In the genomic region with DNA sequence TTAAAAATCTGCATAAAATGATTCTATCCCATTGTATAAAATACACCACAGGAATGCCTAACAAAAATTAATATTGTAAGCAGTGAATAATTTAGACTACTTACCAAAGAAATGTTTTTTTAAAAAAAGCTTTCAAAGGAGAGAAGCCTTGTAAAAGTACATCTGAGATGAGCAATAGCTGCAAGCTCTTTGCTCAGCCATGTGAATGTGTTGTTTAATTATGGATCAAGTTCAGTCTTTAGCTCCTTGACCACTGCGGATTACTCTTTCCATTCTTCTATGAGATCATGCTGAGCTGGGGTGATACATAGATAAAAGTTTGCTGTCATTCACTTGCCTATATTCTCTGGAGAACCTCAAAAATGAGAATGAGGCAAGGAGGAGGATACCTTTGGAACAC, we compare ENCODE assay signal across 24 cellular contexts.
"Had no signal": no experiment of that assay in that cellular context is flagged by ENCODE, and none has a peak within 500 bp of the region (broad histone marks: within the 10 kb centered on the region; RNA-seq: fewer than 3 reads in every experiment).

No MANE protein-coding gene starts in this region.

- H3K4me3 Mint-ChIP-seq: endodermal cell; immature natural killer cell; memory B cell; nephron; stimulated activated effector memory CD8-positive, alpha-beta T cell treated with anti-CD3 and anti-CD28 coated beads, Interleukin-12 subunit alpha, Interleukin-12 subunit beta, amount 100 ng/mL, for 72 hours had no signal

- H3K27me3 ChIP-seq: colonic mucosa, foreskin keratinocyte, neutrophil, ovary, tibial artery, upper lobe of left lung, uterus had no signal

- H3K27ac Mint-ChIP-seq: endodermal cell; immature natural killer cell; memory B cell; nephron; stimulated activated effector memory CD8-positive, alpha-beta T cell treated with anti-CD3 and anti-CD28 coated beads, Interleukin-12 subunit alpha, Interleukin-12 subunit beta, amount 100 ng/mL, for 72 hours had no signal

- H3K36me3 Mint-ChIP-seq: memory B cell; stimulated activated effector memory CD8-positive, alpha-beta T cell treated with anti-CD3 and anti-CD28 coated beads, Interleukin-12 subunit alpha, Interleukin-12 subunit beta, amount 100 ng/mL, for 72 hours had no signal

- H3K36me3 ChIP-seq: colonic mucosa, left ventricle myocardium inferior, lower lobe of right lung, neutrophil, ovary, tibial artery, upper lobe of left lung, uterus had no signal

- H3K4me1 ChIP-seq: colonic mucosa, foreskin keratinocyte, lower lobe of right lung had no signal

- DNase-seq: colonic mucosa; dermis blood vessel endothelial cell; endodermal cell; erythroblast; foreskin keratinocyte; immature natural killer cell; kidney; left cardiac atrium; left ventricle myocardium inferior; lower lobe of right lung; midbrain; ovary; right cardiac atrium; stimulated activated CD4-positive, alpha-beta T cell treated with anti-CD3 and anti-CD28 coated beads, Interleukin-4, amount 100 ng/mL, for 1 hour; stimulated activated CD8-positive, alpha-beta memory T cell treated with anti-CD3 and anti-CD28 coated beads, Interleukin-4, amount 100 ng/mL, for 48 hours; stimulated activated naive CD8-positive, alpha-beta T cell treated with anti-CD3 and anti-CD28 coated beads, Interleukin-15, Interleukin-2, amounts not matched to agents 100 U/mL and 50 U/mL, for 24 hours; tibial artery; upper lobe of left lung; uterus had no signal

- H3K27me3 Mint-ChIP-seq: memory B cell had no signal

- ATAC-seq: foreskin keratinocyte; left cardiac atrium; lower lobe of right lung; right cardiac atrium; stimulated activated effector memory CD8-positive, alpha-beta T cell treated with anti-CD3 and anti-CD28 coated beads, Interleukin-12 subunit alpha, Interleukin-12 subunit beta, amount 100 ng/mL, for 72 hours; stimulated activated naive CD8-positive, alpha-beta T cell treated with anti-CD3 and anti-CD28 coated beads, Interleukin-15, Interleukin-2, amounts not matched to agents 100 U/mL and 50 U/mL, for 24 hours had no signal

- H3K4me1 Mint-ChIP-seq: immature natural killer cell; memory B cell; stimulated activated effector memory CD8-positive, alpha-beta T cell treated with anti-CD3 and anti-CD28 coated beads, Interleukin-12 subunit alpha, Interleukin-12 subunit beta, amount 100 ng/mL, for 72 hours had no signal

- H3K4me3 ChIP-seq: colonic mucosa, left ventricle myocardium inferior, lower lobe of right lung, ovary, tibial artery, upper lobe of left lung, uterus had no signal

- FAIRE-seq: endothelial cell of umbilical vein, kidney had no signal

- H3K27ac ChIP-seq: colonic mucosa, foreskin keratinocyte, left ventricle myocardium inferior, lower lobe of right lung, neutrophil, ovary, tibial artery, upper lobe of left lung, uterus had no signal

- H3K9me3 Mint-ChIP-seq: memory B cell had no signal

- H3K9me3 ChIP-seq: colonic mucosa, neutrophil, ovary, tibial artery, upper lobe of left lung, uterus had no signal
